ENCODE assay signal across 11 cellular contexts in genomic region chr11:35598254-35599125, GRCh38. TPM values are rescaled to one million over a fixed set of nuclear protein-coding genes. Genes with fewer than 3 reads are reported as not detected.
A peak's percentile ranks its signal among the peaks of the same experiment; 100 is the strongest.
DNase-seq lines count a peak whose midpoint lies in the region; ATAC-seq and TF ChIP-seq lines count a peak whose summit lies in the region.
"Had no signal": no experiment of that assay in that cellular context is flagged by ENCODE, and none has a peak within 500 bp of the region (broad histone marks: within the 10 kb centered on the region; RNA-seq: fewer than 3 reads in every experiment).

No MANE protein-coding gene starts in this region.

- peaks cover 9% of the 10 kb centered on the region for H3K9me3 Mint-ChIP-seq in endodermal cell
- no peaks in the 10 kb centered on the region for H3K9me3 Mint-ChIP-seq in HFFc6

- ATAC-seq in GM18498 (IDR thresholded peaks at IDR 0.05; ENCODE audit: unreplicated experiment) (peak; percentile 75), GM19463 (IDR thresholded peaks at IDR 0.05; ENCODE audit: unreplicated experiment) (peak; percentile 86), HG03196 (IDR thresholded peaks at IDR 0.05; ENCODE audit: unreplicated experiment) (peak; percentile 80), HG03045 (IDR thresholded peaks at IDR 0.05; ENCODE audit: unreplicated experiment) (no peak)

- WGBS in endodermal cell (ENCODE audit: insufficient coverage in 1 of 2, insufficient read length in 1 of 2), 2 experiments = 93 to 97% methylated on average over 3 of the region's 3 CpGs

- H3K4me1 Mint-ChIP-seq in endodermal cell = peaks cover 18% of the 10 kb centered on the region
- H3K4me1 Mint-ChIP-seq in HFFc6 (ENCODE audit: low read depth) = peaks cover 13% of the 10 kb centered on the region

- H3K9me3 ChIP-seq in endodermal cell (ENCODE audit: control insufficient read depth, low read length) = peaks cover 3% of the 10 kb centered on the region
- H3K9me3 ChIP-seq: breast epithelium had no signal

- TF ChIP-seq CTCF in coronary artery (IDR thresholded peaks at IDR 0.05) (no peak), endodermal cell (conservative IDR thresholded peaks at IDR 0.05) (no peak), HFFc6 (IDR thresholded peaks at IDR 0.05) (no peak)

- H3K36me3 ChIP-seq in endodermal cell (ENCODE audit: control insufficient read depth, insufficient read depth, low read length) = no peaks in the 10 kb centered on the region
- H3K36me3 ChIP-seq: breast epithelium had no signal

- no peak overlapping the region for H3K9ac ChIP-seq in endodermal cell (ENCODE audit: extremely low read depth, low read length, poor library complexity, severe bottlenecking)

- H3K27ac Mint-ChIP-seq in endodermal cell (no peak overlapping the region), HFFc6 (no peak overlapping the region)

- peak; percentile 21 for DNase-seq in coronary artery (ENCODE audit: low spot score)
- DNase-seq in endodermal cell = no peak
- DNase-seq in iPS-NIHi11 (ENCODE audit: low spot score) = no peak
- no peak for DNase-seq in HFFc6
- DNase-seq: glutamatergic neuron; stimulated activated CD4-positive, alpha-beta T cell treated with anti-CD3 and anti-CD28 coated beads, Interleukin-12 subunit alpha, Interleukin-12 subunit beta, amount 100 ng/mL, for 4 hours had no signal

- no peaks in the 10 kb centered on the region for H3K27me3 ChIP-seq in endodermal cell (ENCODE audit: control insufficient read depth, insufficient read depth, low read length, poor library complexity, severe bottlenecking)
- H3K27me3 ChIP-seq: breast epithelium had no signal

- H3K4me3 Mint-ChIP-seq in endodermal cell (no peak overlapping the region), HFFc6 (no peak overlapping the region)

- no peaks in the 10 kb centered on the region for H3K4me1 ChIP-seq in endodermal cell (ENCODE audit: control insufficient read depth, insufficient read depth, low read length)
- H3K4me1 ChIP-seq: breast epithelium had no signal

- H3K27me3 Mint-ChIP-seq in endodermal cell (ENCODE audit: insufficient read depth) = peaks cover 35% of the 10 kb centered on the region
- peaks cover 5% of the 10 kb centered on the region; the same call in 1 of the 2 replicates for H3K27me3 Mint-ChIP-seq in HFFc6 (ENCODE audit: insufficient read depth)

- no peaks in the 10 kb centered on the region for H3K36me3 Mint-ChIP-seq in endodermal cell (ENCODE audit: low read depth)
- peaks cover 6% of the 10 kb centered on the region; the same call in 1 of the 2 replicates for H3K36me3 Mint-ChIP-seq in HFFc6 (ENCODE audit: low read depth)

- H3K27ac ChIP-seq in coronary artery (no peak overlapping the region), endodermal cell (ENCODE audit: low read depth, low read length) (no peak overlapping the region)
- H3K27ac ChIP-seq: breast epithelium had no signal

- H3K4me3 ChIP-seq in coronary artery (no peak overlapping the region), endodermal cell (ENCODE audit: low read length) (no peak overlapping the region)
- H3K4me3 ChIP-seq: breast epithelium had no signal

RNA-seq across cellular contexts. Expression of gene FJX1, which starts 19.8 kb away (rescaled TPM):
- 10 to 100 TPM; 11.7 to 17.4 TPM for total RNA-seq in endodermal cell
- 36.3 TPM for polyA plus RNA-seq in endodermal cell (2013, experiment 1 of 2)
- 33.7 TPM for polyA plus RNA-seq in endodermal cell (2013, experiment 2 of 2)
- 10 to 100 TPM; 40.7 to 58.6 (median 46.8) TPM for total RNA-seq in HFFc6 (2021; fragmentation: NEBNext Ultra II Directional; extraction: Animal tissue kit (Norgen Biotek cat#: 25700))
